8 cellular contexts compared by ENCODE assay signal in the genomic region with DNA sequence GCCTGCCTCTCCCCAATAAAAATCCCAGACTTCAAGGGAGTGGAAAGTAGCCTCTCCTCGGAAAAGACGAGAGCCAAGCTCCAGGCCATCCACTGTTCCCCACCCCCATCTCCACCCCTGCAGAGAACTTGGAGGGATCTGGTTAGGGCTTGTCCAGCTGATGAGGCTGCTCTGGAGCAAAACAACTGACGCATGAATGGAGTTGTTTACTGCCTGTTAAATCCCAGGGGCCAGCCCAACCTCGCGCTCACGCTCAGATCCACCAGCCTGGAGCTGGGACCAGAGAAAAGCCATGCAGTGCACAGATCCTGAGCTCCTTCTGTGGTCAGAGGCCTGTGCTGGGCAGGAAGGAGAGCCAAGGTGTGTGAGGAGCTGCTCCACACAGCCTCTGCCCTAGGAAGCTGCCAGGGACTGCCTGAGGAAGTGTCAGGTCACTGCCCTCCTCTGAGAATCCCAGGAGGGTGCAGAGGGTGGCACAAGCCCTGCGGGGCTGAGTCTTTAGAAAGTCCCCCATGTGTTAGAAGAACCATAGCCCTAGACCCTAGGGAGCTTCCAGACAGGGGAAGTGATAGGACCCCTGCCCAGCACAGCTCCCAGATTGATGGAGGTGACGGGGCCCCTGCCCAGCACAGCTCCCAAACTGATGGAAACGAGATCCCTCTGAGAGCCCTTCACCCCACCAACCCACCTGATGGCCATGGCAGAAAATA.
DNase-seq lines count a peak whose midpoint lies in the region; ATAC-seq and TF ChIP-seq lines count a peak whose summit lies in the region.

No MANE protein-coding gene starts in this region.

- no peaks in the 10 kb centered on the region for H3K9me3 ChIP-seq in NT2/D1 (ENCODE audit: insufficient read depth, low read length)

- TF ChIP-seq CTCF in AG09309 (IDR thresholded peaks at IDR 0.05; ENCODE audit: control insufficient read depth, insufficient read depth, low read depth, low read length, missing control alignments) = no peak

- no peak overlapping the region for H3K4me3 ChIP-seq in AG09309 (ENCODE audit: control insufficient read depth, low read depth, low read length)
- no peak overlapping the region for H3K4me3 ChIP-seq in NT2/D1 (ENCODE audit: insufficient read length, low read depth)

- peak; percentile 82 for DNase-seq in AG09309 (ENCODE audit: low read depth)
- no peak for DNase-seq in NT2/D1 (ENCODE audit: low read depth, low spot score)
- peak; percentile 94 for DNase-seq in fibroblast of peridontal ligament (ENCODE audit: extremely low read depth)
- DNase-seq in nucleus accumbens (lab: John Stamatoyannopoulos, UW) = peak in 49 of 56 donors; percentile 37 to 88 (median 71)
- DNase-seq in stimulated activated CD4-positive, alpha-beta T cell treated with anti-CD3 and anti-CD28 coated beads, Interleukin-4, amount 100 ng/mL, for 4 hours = no peak

- ATAC-seq in GM21619 (IDR thresholded peaks at IDR 0.05; ENCODE audit: unreplicated experiment) (no peak), HG03175 (IDR thresholded peaks at IDR 0.05; ENCODE audit: unreplicated experiment) (no peak), HG02623 (IDR thresholded peaks at IDR 0.05; ENCODE audit: unreplicated experiment) (no peak)

- peaks cover 21% of the 10 kb centered on the region for H3K4me1 ChIP-seq in NT2/D1 (ENCODE audit: insufficient read depth, insufficient read length)

- peak overlapping the region; percentile 27 for H3K9ac ChIP-seq in NT2/D1 (ENCODE audit: insufficient read length, low read depth)

- no peaks in the 10 kb centered on the region for H3K27me3 ChIP-seq in NT2/D1 (ENCODE audit: insufficient read depth, insufficient read length)

- H3K36me3 ChIP-seq in NT2/D1 (ENCODE audit: insufficient read depth, insufficient read length, low read length) = peaks cover 12% of the 10 kb centered on the region

Comparison
In these comparisons a context has a peak if more than half of its experiments do, and no peak if none do; other contexts are left out.
1. DNase-seq: peak in AG09309 (single experiment), fibroblast of peridontal ligament (single experiment) and nucleus accumbens (49 of 56); none in NT2/D1 (single experiment) and stimulated activated CD4-positive, alpha-beta T cell treated with anti-CD3 and anti-CD28 coated beads, Interleukin-4, amount 100 ng/mL, for 4 hours (0 of 2).